Comparison of ENCODE assay signal across 27 cellular contexts in the genomic region with DNA sequence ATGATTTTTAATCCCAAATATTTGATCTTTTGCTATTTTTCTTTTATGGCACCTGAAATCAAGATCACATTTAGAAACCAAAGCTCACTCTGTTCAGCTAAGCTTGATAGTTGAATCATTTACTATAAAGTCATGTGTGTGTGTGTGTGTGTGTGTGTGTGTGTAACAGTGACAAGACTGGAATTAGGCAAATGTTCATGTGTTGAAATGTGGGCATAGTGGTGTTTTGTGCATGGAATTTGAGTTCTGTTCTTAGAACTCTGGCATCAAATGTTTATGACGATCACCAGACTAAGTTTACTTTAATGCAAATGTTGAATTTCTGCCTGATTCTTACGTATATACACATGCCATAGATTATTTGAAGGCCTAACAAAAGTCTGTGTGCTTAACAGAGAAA.
DNase-seq lines count a peak whose midpoint lies in the region; FAIRE-seq and TF ChIP-seq lines count a peak whose summit lies in the region.
"Had no signal": no experiment of that assay in that cellular context is flagged by ENCODE, and none has a peak within 500 bp of the region (broad histone marks: within the 10 kb centered on the region; RNA-seq: fewer than 3 reads in every experiment).

No MANE protein-coding gene starts in this region.

- no peaks in the 10 kb centered on the region for H3K9me2 ChIP-seq in hepatocyte (replicated peaks; ENCODE audit: insufficient read depth)

- peaks cover 6% of the 10 kb centered on the region for H3F3A ChIP-seq in smooth muscle cell (ENCODE audit: low read depth)

- no peak for DNase-seq in H1 (ENCODE audit: low read depth in 1 of 2, low spot score in 2 of 2)
- peak; percentile 13 for DNase-seq in hepatocyte (ENCODE audit: low spot score)
- DNase-seq in smooth muscle cell (lab: John Stamatoyannopoulos, UW; ENCODE audit: unreplicated experiment): no peak
- DNase-seq in NOMO-1 treated with DMSO at 0.1 percent for 48 hours (lab: John Stamatoyannopoulos, UW; ENCODE audit: unreplicated experiment): no peak
- no peak for DNase-seq in immature natural killer cell
- no peak for DNase-seq in AML-193 (lab: John Stamatoyannopoulos, UW)
- DNase-seq: CD8-positive, alpha-beta memory T cell; DMS 273 treated with DMSO at 0.1 percent for 48 hours; DMS79; EL; GDM1; GOT3; HCEC 1CT; KBM-7; NCI-H1105 treated with DMSO at 0.1 percent for 48 hours; NCI-H146; NCI-H2029; NCI-H446 treated with DMSO at 0.1 percent for 48 hours; NCI-H526; NCI-H82; NK-92 treated with Interleukin-12 subunit alpha and Interleukin-12 subunit beta, amount 100 ng/mL, for 24 hours; PC-9 had no signal

- H2BK12ac ChIP-seq in H1 (ENCODE audit: low read depth, low read length): no peak overlapping the region

- H2BK5ac ChIP-seq in H1 (ENCODE audit: low read depth, low read length): no peak overlapping the region

- TF ChIP-seq POLR2A in H1 (IDR thresholded peaks at IDR 0.05; ENCODE audit: control extremely low read depth in 1 of 2, low read depth in 2 of 2, low read length in 2 of 2): no peak

- no peak for TF ChIP-seq EP300 in H1 (IDR thresholded peaks at IDR 0.05; ENCODE audit: borderline replicate concordance in 1 of 2, low read depth in 2 of 2, low read length in 2 of 2)

- no peaks in the 10 kb centered on the region for H3K27me3 ChIP-seq in BLaER1
- no peaks in the 10 kb centered on the region for H3K27me3 ChIP-seq in H1 (replicated peaks in 1 of 4; ENCODE audit: control insufficient read depth in 3 of 4, extremely low read depth in 1 of 4, insufficient read depth in 3 of 4, low read length in 3 of 4)
- no peaks in the 10 kb centered on the region for H3K27me3 ChIP-seq in hepatocyte
- H3K27me3 ChIP-seq in smooth muscle cell (ENCODE audit: low read depth): no peaks in the 10 kb centered on the region
- H3K27me3 ChIP-seq: SJSA1 had no signal

- H3K9ac ChIP-seq in BLaER1: no peak overlapping the region
- no peak overlapping the region for H3K9ac ChIP-seq in H1 (replicated peaks in 1 of 4; ENCODE audit: extremely low read depth in 1 of 4, low read depth in 3 of 4, low read length in 3 of 4)
- H3K9ac ChIP-seq in smooth muscle cell (ENCODE audit: low read depth): no peak overlapping the region

- FAIRE-seq in H1 (lab: Jason Lieb, UNC): no peak
- FAIRE-seq: GM12892, HTR-8/SVneo had no signal

- H2AK5ac ChIP-seq in H1 (ENCODE audit: low read depth, low read length): no peak overlapping the region

- no peak overlapping the region for H4K91ac ChIP-seq in H1 (replicated peaks; ENCODE audit: insufficient read length, low read length)

- no peak overlapping the region for H2BK20ac ChIP-seq in H1 (ENCODE audit: low read length)

- no peaks in the 10 kb centered on the region for H3K79me1 ChIP-seq in H1 (ENCODE audit: low read depth, low read length)

- POLR2A ChIA-PET in H1 (lab: Charles Lee; ENCODE audit: partially characterized antibody): no interaction called here

- H4K20me1 ChIP-seq in BLaER1 (no peaks in the 10 kb centered on the region), H1 (replicated peaks in 1 of 2; ENCODE audit: control insufficient read depth in 1 of 2, insufficient read depth in 2 of 2, low read length in 2 of 2) (no peaks in the 10 kb centered on the region), hepatocyte (ENCODE audit: insufficient read depth, poor library complexity, severe bottlenecking) (no peaks in the 10 kb centered on the region), smooth muscle cell (ENCODE audit: low read depth) (no peaks in the 10 kb centered on the region)

- no peak for TF ChIP-seq RAD21 in H1 (IDR thresholded peaks at IDR 0.05 in 1 of 2, conservative IDR thresholded peaks at IDR 0.05 in 1 of 2; ENCODE audit: low read depth in 2 of 2, low read length in 2 of 2)

- no peaks in the 10 kb centered on the region for H3K23me2 ChIP-seq in H1 (ENCODE audit: low read depth, low read length)

- H4K8ac ChIP-seq in H1 (ENCODE audit: extremely low read depth, insufficient read depth, low read length): no peak overlapping the region

- H3K4me1 ChIP-seq in BLaER1: peaks cover 49% of the 10 kb centered on the region
- H3K4me1 ChIP-seq in H1 (replicated peaks in 1 of 4; ENCODE audit: control insufficient read depth in 3 of 4, insufficient read depth in 4 of 4, low read length in 3 of 4): no peaks in the 10 kb centered on the region
- peaks cover 8% of the 10 kb centered on the region for H3K4me1 ChIP-seq in hepatocyte (ENCODE audit: insufficient read depth)
- no peaks in the 10 kb centered on the region for H3K4me1 ChIP-seq in smooth muscle cell (ENCODE audit: low read depth)

- H3K27ac ChIP-seq in BLaER1 (no peak overlapping the region), H1 (ENCODE audit: low read depth, low read length) (no peak overlapping the region), hepatocyte (peak overlapping the region; percentile 56), smooth muscle cell (ENCODE audit: low read depth) (peak overlapping the region; percentile 68)
- H3K27ac ChIP-seq: PC-9, SJSA1 had no signal

- no peak overlapping the region for H3K4me3 Mint-ChIP-seq in immature natural killer cell
- H3K4me3 Mint-ChIP-seq: CD8-positive, alpha-beta memory T cell had no signal

- peak overlapping the region; percentile 96 for H3K4me2 ChIP-seq in BLaER1
- no peak overlapping the region for H3K4me2 ChIP-seq in H1 (ENCODE audit: insufficient read depth in 1 of 2, low read depth in 2 of 2, low read length in 2 of 2)
- H3K4me2 ChIP-seq in hepatocyte: no peak overlapping the region
- H3K4me2 ChIP-seq in smooth muscle cell: no peak overlapping the region
- H3K4me2 ChIP-seq: PC-9 had no signal

- H3K23ac ChIP-seq in H1 (ENCODE audit: insufficient read length): no peak overlapping the region

- no peak overlapping the region for H3K14ac ChIP-seq in H1 (ENCODE audit: insufficient read length)

- H3K27me3 Mint-ChIP-seq in immature natural killer cell (ENCODE audit: low read depth in 3 of 3): peaks cover 0 to 8% (median 2%) of the 10 kb centered on the region in 3 donors
- H3K27me3 Mint-ChIP-seq: CD8-positive, alpha-beta memory T cell had no signal

- CTCF ChIA-PET in H1 (lab: Charles Lee; ENCODE audit: partially characterized antibody): no interaction called here

- H2BK15ac ChIP-seq in H1 (ENCODE audit: low read length): no peak overlapping the region

- H3K4ac ChIP-seq in H1 (replicated peaks; ENCODE audit: insufficient read length, low read depth, low read length): no peak overlapping the region

- TF ChIP-seq CTCF in H1 (IDR thresholded peaks at IDR 0.05; ENCODE audit: control extremely low read depth in 1 of 3, insufficient read depth in 1 of 3, low read depth in 1 of 3, low read length in 3 of 3) (no peak), hepatocyte (IDR thresholded peaks at IDR 0.05; ENCODE audit: poor library complexity) (no peak), smooth muscle cell (IDR thresholded peaks at IDR 0.05; ENCODE audit: borderline replicate concordance, insufficient read depth, poor library complexity, severe bottlenecking) (no peak)

- H2AFZ ChIP-seq in H1 (ENCODE audit: low read length) (no peak overlapping the region), hepatocyte (no peak overlapping the region), smooth muscle cell (ENCODE audit: low read depth) (peak overlapping the region; percentile 65)
- H2AFZ ChIP-seq: PC-9 had no signal

- H3K4me3 ChIP-seq in BLaER1: no peak overlapping the region
- H3K4me3 ChIP-seq in H1 (ENCODE audit: extremely low read depth in 1 of 4, insufficient read depth in 2 of 4, low read depth in 3 of 4, low read length in 4 of 4): no peak overlapping the region
- H3K4me3 ChIP-seq in hepatocyte: no peak overlapping the region
- no peak overlapping the region for H3K4me3 ChIP-seq in smooth muscle cell
- H3K4me3 ChIP-seq: PC-9, SJSA1 had no signal

- H3K4me1 Mint-ChIP-seq in immature natural killer cell: no peaks in the 10 kb centered on the region
- H3K4me1 Mint-ChIP-seq: CD14-positive monocyte; CD8-positive, alpha-beta memory T cell had no signal

- H4K5ac ChIP-seq in H1 (ENCODE audit: insufficient read length, low read depth, low read length): no peak overlapping the region

- 92% methylated on average over 2 of the region's 2 CpGs; no CpG with 5 or more reads in 1 of the 2 experiments for WGBS in H1 (ENCODE audit: extremely low coverage in 1 of 2, insufficient coverage in 1 of 2, insufficient read length in 1 of 2, insufficient replicate concordance in 2 of 2, low coverage in 1 of 2, low lambda C conversion rate in 2 of 2, missing lambda C conversion rate in 1 of 2), 2 experiments
- WGBS in hepatocyte (ENCODE audit: low lambda C conversion rate, missing lambda C conversion rate): 42% methylated on average over 2 of the region's 2 CpGs
- 33% methylated on average over 2 of the region's 2 CpGs for WGBS in smooth muscle cell (ENCODE audit: low lambda C conversion rate)

- H3K56ac ChIP-seq in H1 (replicated peaks; ENCODE audit: insufficient read length, low read depth, low read length): peak overlapping the region; percentile 39

- peaks cover 0 to 5% (median 2%) of the 10 kb centered on the region in 6 donors for H3K9me3 Mint-ChIP-seq in immature natural killer cell

- H3K9me3 ChIP-seq in BLaER1: peaks cover 27% of the 10 kb centered on the region
- peaks cover 3 to 5% of the 10 kb centered on the region in 2 experiments; a peak in 2 of 4 replicates for H3K9me3 ChIP-seq in H1 (ENCODE audit: insufficient read depth in 2 of 2, low read depth in 1 of 2, low read length in 1 of 2)
- no peaks in the 10 kb centered on the region for H3K9me3 ChIP-seq in hepatocyte (ENCODE audit: low read depth)
- H3K9me3 ChIP-seq in smooth muscle cell (replicated peaks; ENCODE audit: low read depth): no peaks in the 10 kb centered on the region
- H3K9me3 ChIP-seq: SJSA1 had no signal

- H2BK120ac ChIP-seq in H1 (replicated peaks; ENCODE audit: low read depth, low read length): no peak overlapping the region

- no peaks in the 10 kb centered on the region for H3K36me3 Mint-ChIP-seq in immature natural killer cell
- H3K36me3 Mint-ChIP-seq: CD14-positive monocyte; CD8-positive, alpha-beta memory T cell had no signal

- H3K36me3 ChIP-seq in BLaER1: no peaks in the 10 kb centered on the region
- no peaks in the 10 kb centered on the region for H3K36me3 ChIP-seq in H1 (ENCODE audit: control insufficient read depth in 2 of 4, insufficient read depth in 4 of 4, low read length in 3 of 4)
- no peaks in the 10 kb centered on the region for H3K36me3 ChIP-seq in hepatocyte (replicated peaks; ENCODE audit: insufficient read depth, low read depth)
- H3K36me3 ChIP-seq in smooth muscle cell (ENCODE audit: low read depth): no peaks in the 10 kb centered on the region
- H3K36me3 ChIP-seq: SJSA1 had no signal

- H3K79me2 ChIP-seq in H1 (ENCODE audit: control insufficient read depth in 1 of 2, insufficient read depth in 2 of 2, low read length in 2 of 2): no peaks in the 10 kb centered on the region
- no peaks in the 10 kb centered on the region for H3K79me2 ChIP-seq in hepatocyte
- H3K79me2 ChIP-seq in smooth muscle cell (ENCODE audit: low read depth): no peaks in the 10 kb centered on the region

- no peak overlapping the region for H3K18ac ChIP-seq in H1 (ENCODE audit: extremely low read depth, low read length)

- H3K27ac Mint-ChIP-seq in immature natural killer cell: no peak overlapping the region
- H3K27ac Mint-ChIP-seq: CD14-positive monocyte; CD8-positive, alpha-beta memory T cell had no signal

TF ChIP-seq in H1, 55 proteins besides CTCF, POLR2A, EP300 and RAD21:
- TF ChIP-seq NANOG (IDR thresholded peaks at IDR 0.05; ENCODE audit: insufficient read depth, low read depth, low read length, poor library complexity, severe bottlenecking) (no peak), SAP30 (IDR thresholded peaks at IDR 0.05; ENCODE audit: insufficient read depth, insufficient replicate concordance, low read length) (no peak)

Comparison
In these comparisons a context has a peak if more than half of its experiments do, and no peak if none do; other contexts are left out.
1. H3K27ac ChIP-seq: peak in hepatocyte (single experiment) and smooth muscle cell (single experiment); none in BLaER1 (single experiment) and H1 (single experiment).